ENCODE assay signal across 2 cellular contexts in the genomic region with DNA sequence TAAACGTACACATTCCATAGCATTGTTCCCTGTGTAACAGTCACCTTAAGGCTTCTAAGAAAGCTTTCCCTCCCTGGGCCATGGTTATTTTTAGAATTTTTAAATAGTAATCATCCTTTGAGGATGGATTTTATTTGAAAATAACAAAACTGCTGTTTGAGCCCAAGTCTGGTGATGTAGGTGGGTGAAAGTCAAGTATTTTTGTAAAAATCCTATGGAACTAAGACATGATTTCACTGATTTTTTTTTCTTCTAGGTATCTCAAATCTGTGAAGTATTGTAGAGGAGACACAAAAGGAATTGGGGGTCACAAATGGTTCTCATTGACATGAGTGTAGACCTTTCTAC.
TF ChIP-seq lines count a peak whose summit lies in the region.

No MANE protein-coding gene starts in this region.

TF ChIP-seq in SK-N-SH, 30 proteins besides CTCF, POLR2A, EP300 and RAD21 (continued from another document):
- TF ChIP-seq, protein P1, sequence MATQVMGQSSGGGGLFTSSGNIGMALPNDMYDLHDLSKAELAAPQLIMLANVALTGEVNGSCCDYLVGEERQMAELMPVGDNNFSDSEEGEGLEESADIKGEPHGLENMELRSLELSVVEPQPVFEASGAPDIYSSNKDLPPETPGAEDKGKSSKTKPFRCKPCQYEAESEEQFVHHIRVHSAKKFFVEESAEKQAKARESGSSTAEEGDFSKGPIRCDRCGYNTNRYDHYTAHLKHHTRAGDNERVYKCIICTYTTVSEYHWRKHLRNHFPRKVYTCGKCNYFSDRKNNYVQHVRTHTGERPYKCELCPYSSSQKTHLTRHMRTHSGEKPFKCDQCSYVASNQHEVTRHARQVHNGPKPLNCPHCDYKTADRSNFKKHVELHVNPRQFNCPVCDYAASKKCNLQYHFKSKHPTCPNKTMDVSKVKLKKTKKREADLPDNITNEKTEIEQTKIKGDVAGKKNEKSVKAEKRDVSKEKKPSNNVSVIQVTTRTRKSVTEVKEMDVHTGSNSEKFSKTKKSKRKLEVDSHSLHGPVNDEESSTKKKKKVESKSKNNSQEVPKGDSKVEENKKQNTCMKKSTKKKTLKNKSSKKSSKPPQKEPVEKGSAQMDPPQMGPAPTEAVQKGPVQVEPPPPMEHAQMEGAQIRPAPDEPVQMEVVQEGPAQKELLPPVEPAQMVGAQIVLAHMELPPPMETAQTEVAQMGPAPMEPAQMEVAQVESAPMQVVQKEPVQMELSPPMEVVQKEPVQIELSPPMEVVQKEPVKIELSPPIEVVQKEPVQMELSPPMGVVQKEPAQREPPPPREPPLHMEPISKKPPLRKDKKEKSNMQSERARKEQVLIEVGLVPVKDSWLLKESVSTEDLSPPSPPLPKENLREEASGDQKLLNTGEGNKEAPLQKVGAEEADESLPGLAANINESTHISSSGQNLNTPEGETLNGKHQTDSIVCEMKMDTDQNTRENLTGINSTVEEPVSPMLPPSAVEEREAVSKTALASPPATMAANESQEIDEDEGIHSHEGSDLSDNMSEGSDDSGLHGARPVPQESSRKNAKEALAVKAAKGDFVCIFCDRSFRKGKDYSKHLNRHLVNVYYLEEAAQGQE (IDR thresholded peaks at IDR 0.05; ENCODE audit: low read depth, low read length), result no peak
- no peak for TF ChIP-seq NFIC (IDR thresholded peaks at IDR 0.05; ENCODE audit: borderline replicate concordance)
- no peak for TF ChIP-seq GABPA (IDR thresholded peaks at IDR 0.05; ENCODE audit: low read depth)
- TF ChIP-seq, protein P2, sequence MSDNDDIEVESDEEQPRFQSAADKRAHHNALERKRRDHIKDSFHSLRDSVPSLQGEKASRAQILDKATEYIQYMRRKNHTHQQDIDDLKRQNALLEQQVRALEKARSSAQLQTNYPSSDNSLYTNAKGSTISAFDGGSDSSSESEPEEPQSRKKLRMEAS (IDR thresholded peaks at IDR 0.05; ENCODE audit: low read depth), result no peak
- no peak for TF ChIP-seq NRF1 (IDR thresholded peaks at IDR 0.05; ENCODE audit: low read depth, low read length)
- no peak for TF ChIP-seq TCF12 (IDR thresholded peaks at IDR 0.05)
- no peak for TF ChIP-seq POLR2AphosphoS5 (IDR thresholded peaks at IDR 0.05; ENCODE audit: low read depth, low read length)

TF ChIP-seq in SK-N-SH treated with all-trans-retinoic acid at 6 μM for 48 hours, 23 proteins besides CTCF, POLR2A, EP300 and RAD21 (continued from another document):
- TF ChIP-seq, protein P3, sequence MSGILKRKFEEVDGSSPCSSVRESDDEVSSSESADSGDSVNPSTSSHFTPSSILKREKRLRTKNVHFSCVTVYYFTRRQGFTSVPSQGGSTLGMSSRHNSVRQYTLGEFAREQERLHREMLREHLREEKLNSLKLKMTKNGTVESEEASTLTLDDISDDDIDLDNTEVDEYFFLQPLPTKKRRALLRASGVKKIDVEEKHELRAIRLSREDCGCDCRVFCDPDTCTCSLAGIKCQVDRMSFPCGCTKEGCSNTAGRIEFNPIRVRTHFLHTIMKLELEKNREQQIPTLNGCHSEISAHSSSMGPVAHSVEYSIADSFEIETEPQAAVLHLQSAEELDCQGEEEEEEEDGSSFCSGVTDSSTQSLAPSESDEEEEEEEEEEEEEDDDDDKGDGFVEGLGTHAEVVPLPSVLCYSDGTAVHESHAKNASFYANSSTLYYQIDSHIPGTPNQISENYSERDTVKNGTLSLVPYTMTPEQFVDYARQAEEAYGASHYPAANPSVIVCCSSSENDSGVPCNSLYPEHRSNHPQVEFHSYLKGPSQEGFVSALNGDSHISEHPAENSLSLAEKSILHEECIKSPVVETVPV (CRISPR knock-in tag; IDR thresholded peaks at IDR 0.05), result no peak
